Comparison of ENCODE assay signal across 8 cellular contexts in genomic region chr9:503881-504852, GRCh38.
A peak's percentile ranks its signal among the peaks of the same experiment; 100 is the strongest.
DNase-seq lines count a peak whose midpoint lies in the region; ATAC-seq and TF ChIP-seq lines count a peak whose summit lies in the region.

Gene KANK1, plus strand, starts transcription at chr9:504695.

- 0 out of 2 replicates have a peak, but pooled peaks have one; percentile 5 for TF ChIP-seq CTCF in AG10803 (conservative IDR thresholded peaks at IDR 0.05; ENCODE audit: low read length)

- H3K27ac Mint-ChIP-seq in effector memory CD8-positive, alpha-beta T cell: peak within 1 kb of the TSS in 1 of 2 donors; percentile 80
- H3K27ac Mint-ChIP-seq in memory B cell: no peak within 1 kb of the TSS

- peaks cover 9 to 28% of the 10 kb centered on the region in 2 donors for H3K27me3 Mint-ChIP-seq in effector memory CD8-positive, alpha-beta T cell
- H3K27me3 Mint-ChIP-seq in memory B cell: peaks cover 2% of the 10 kb centered on the region

- no peaks in the 10 kb centered on the region for H3K9me3 Mint-ChIP-seq in effector memory CD8-positive, alpha-beta T cell
- no peaks in the 10 kb centered on the region for H3K9me3 Mint-ChIP-seq in memory B cell

- H3K36me3 Mint-ChIP-seq in effector memory CD8-positive, alpha-beta T cell (ENCODE audit: insufficient read depth): peaks cover 5% of the 10 kb centered on the region
- peaks cover 2% of the 10 kb centered on the region for H3K36me3 Mint-ChIP-seq in memory B cell

- peak within 1 kb of the TSS; percentile 85 to 89 for H3K4me3 Mint-ChIP-seq in effector memory CD8-positive, alpha-beta T cell
- H3K4me3 Mint-ChIP-seq in memory B cell: peak within 1 kb of the TSS; percentile 89

- peaks cover 6 to 9% of the 10 kb centered on the region in 2 donors for H3K4me1 Mint-ChIP-seq in effector memory CD8-positive, alpha-beta T cell (ENCODE audit: low read depth in 2 of 2)
- H3K4me1 Mint-ChIP-seq in memory B cell: peaks cover 5% of the 10 kb centered on the region

- DNase-seq in AG10803 (ENCODE audit: low read depth) (peak; percentile 19), NCI-H526 treated with DMSO at 0.1 percent for 48 hours (lab: John Stamatoyannopoulos, UW) (peak; percentile 79), memory B cell (ENCODE audit: low spot score in 2 of 2) (peak; percentile 81)
- peak; percentile 23 to 38 for DNase-seq in activated CD8-positive, alpha-beta memory T cell treated with anti-CD3 and anti-CD28 coated beads for 4 hours (ENCODE audit: low read depth in 2 of 2)
- peak; percentile 56 to 58 (median 57) for DNase-seq in effector memory CD8-positive, alpha-beta T cell
- DNase-seq in stimulated activated CD8-positive, alpha-beta memory T cell treated with anti-CD3 and anti-CD28 coated beads, Interleukin-12 subunit alpha, Interleukin-12 subunit beta, amount 100 ng/mL, for 1 hour (ENCODE audit: low read depth): peak; percentile 44

- H3K4me3 ChIP-seq in AG10803 (ENCODE audit: low read length): peak within 1 kb of the TSS; percentile 39

- ATAC-seq in GM18868 (IDR thresholded peaks at IDR 0.05; ENCODE audit: unreplicated experiment) (peak; percentile 87), HG03108 (IDR thresholded peaks at IDR 0.05; ENCODE audit: unreplicated experiment) (peak; percentile 80), memory B cell (ENCODE audit: low read depth) (peak; percentile 80)
- peak; percentile 77 for ATAC-seq in effector memory CD8-positive, alpha-beta T cell (replicated peaks)

Comparison
In these comparisons a context has a peak if more than half of its experiments do, and no peak if none do; other contexts are left out.
1. Peak in every context shown above with its lines: DNase-seq, ATAC-seq and H3K4me3 ChIP-seq.
2. DNase-seq: peak in every context shown above with its lines; median percentile 81 in memory B cell; 79 in NCI-H526 treated with DMSO at 0.1 percent for 48 hours; 57 in effector memory CD8-positive, alpha-beta T cell; 44 in stimulated activated CD8-positive, alpha-beta memory T cell treated with anti-CD3 and anti-CD28 coated beads, Interleukin-12 subunit alpha, Interleukin-12 subunit beta, amount 100 ng/mL, for 1 hour; 30 in activated CD8-positive, alpha-beta memory T cell treated with anti-CD3 and anti-CD28 coated beads for 4 hours; 19 in AG10803.